ENCODE assay signal across 8 cellular contexts in the genomic region with DNA sequence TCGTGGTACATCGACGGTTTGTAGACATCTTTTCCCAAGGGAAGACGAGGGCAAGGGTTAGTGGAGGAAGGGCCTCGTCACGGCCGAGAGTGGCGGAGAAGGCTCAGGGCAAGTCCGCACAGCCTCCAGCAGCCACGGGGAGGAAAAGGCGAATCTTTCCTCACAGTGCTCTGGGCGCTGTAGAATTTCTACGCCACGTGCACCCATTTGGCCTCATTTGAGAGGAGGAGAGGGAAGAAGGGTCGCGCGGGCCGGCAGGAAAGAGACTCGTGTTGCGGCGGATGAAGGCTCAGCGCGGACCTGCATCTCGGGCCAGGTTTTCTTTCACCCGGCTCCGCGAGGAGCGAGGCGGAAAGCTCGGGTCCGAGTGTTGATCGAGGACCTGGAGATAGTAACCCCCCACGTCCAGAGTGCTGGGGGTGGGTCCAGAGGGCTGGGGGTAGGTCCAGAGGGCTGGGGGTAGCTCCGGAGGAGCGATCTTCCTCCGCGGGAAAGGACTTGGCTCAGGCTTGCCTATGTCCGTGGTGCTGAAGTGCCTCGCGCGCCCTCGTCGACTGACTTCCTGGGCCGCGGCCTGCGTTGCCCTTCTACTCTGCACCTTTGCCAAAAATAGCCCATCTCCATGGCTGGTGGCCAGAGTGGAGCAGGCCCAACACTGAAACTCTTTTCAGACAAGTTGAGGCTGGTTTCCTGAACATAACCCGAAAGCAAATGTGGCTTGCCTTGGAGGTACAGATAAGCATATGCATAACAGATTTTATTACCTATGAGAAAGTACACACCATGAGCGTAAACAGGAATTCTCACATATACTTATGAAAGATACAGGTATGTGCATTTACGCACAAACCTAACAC. TPM values are rescaled to one million over a fixed set of nuclear protein-coding genes. Genes with fewer than 3 reads are reported as not detected.
A peak's percentile ranks its signal among the peaks of the same experiment; 100 is the strongest.
DNase-seq lines count a peak whose midpoint lies in the region; ATAC-seq and TF ChIP-seq lines count a peak whose summit lies in the region.

No MANE protein-coding gene starts in this region.

- peak overlapping the region; percentile 74 for H3K4me3 Mint-ChIP-seq in activated T-cell treated with anti-CD3 and anti-CD28 coated beads, Interleukin-2, amount 50 U/mL, for 4 hours

- H3K36me3 Mint-ChIP-seq in activated T-cell treated with anti-CD3 and anti-CD28 coated beads, Interleukin-2, amount 50 U/mL, for 4 hours (ENCODE audit: insufficient read depth): no peaks in the 10 kb centered on the region

- H3K9me3 Mint-ChIP-seq in activated T-cell treated with anti-CD3 and anti-CD28 coated beads, Interleukin-2, amount 50 U/mL, for 4 hours: peaks cover 13% of the 10 kb centered on the region

- no peaks in the 10 kb centered on the region for H3K36me3 ChIP-seq in mucosa of rectum (ENCODE audit: control insufficient read depth in 2 of 2, insufficient read depth in 2 of 2, low read length in 2 of 2)
- H3K36me3 ChIP-seq in thoracic aorta: no peaks in the 10 kb centered on the region

- DNase-seq in NCI-H526 (lab: John Stamatoyannopoulos, UW) (peak; percentile 84 to 86), thoracic aorta (ENCODE audit: low spot score) (peak; percentile 2), GM19238 (ENCODE audit: insufficient read length, low spot score) (no peak)
- DNase-seq in activated T-cell treated with anti-CD3 and anti-CD28 coated beads, Interleukin-2, amount 50 U/mL, for 4 hours: peak; percentile 15

- peaks cover 53% of the 10 kb centered on the region for H3K27me3 Mint-ChIP-seq in activated T-cell treated with anti-CD3 and anti-CD28 coated beads, Interleukin-2, amount 50 U/mL, for 4 hours (ENCODE audit: low read depth)

- H3K27ac ChIP-seq in mucosa of rectum (ENCODE audit: low read depth in 2 of 2, low read length in 2 of 2): no peak overlapping the region
- peak overlapping the region; percentile 34 to 62 for H3K27ac ChIP-seq in thoracic aorta

- H3K4me1 Mint-ChIP-seq in activated T-cell treated with anti-CD3 and anti-CD28 coated beads, Interleukin-2, amount 50 U/mL, for 4 hours (ENCODE audit: low read depth): peaks cover 20% of the 10 kb centered on the region

- no peak for TF ChIP-seq CTCF in thoracic aorta (IDR thresholded peaks at IDR 0.05)

- ATAC-seq in GM19455 (IDR thresholded peaks at IDR 0.05; ENCODE audit: unreplicated experiment) (peak; percentile 17), esophagus mucosa (peak; percentile 69), thoracic aorta (ENCODE audit: insufficient number of reproducible peaks, low FRiP score, low read depth) (no peak), HG03045 (IDR thresholded peaks at IDR 0.05; ENCODE audit: unreplicated experiment) (no peak)
- peak; percentile 26 to 28 for ATAC-seq in activated T-cell treated with anti-CD3 and anti-CD28 coated beads, Interleukin-2, amount 50 U/mL, for 4 hours

- no peaks in the 10 kb centered on the region for H3K9me3 ChIP-seq in mucosa of rectum (ENCODE audit: control insufficient read depth in 2 of 2, low read length in 2 of 2)
- H3K9me3 ChIP-seq in thoracic aorta: no peaks in the 10 kb centered on the region

- H3K4me3 ChIP-seq in mucosa of rectum (ENCODE audit: low read length in 2 of 2) (peak overlapping the region; percentile 55 to 73), thoracic aorta (peak overlapping the region; percentile 85)

- H3K4me1 ChIP-seq in mucosa of rectum (ENCODE audit: control insufficient read depth in 2 of 2, insufficient read depth in 2 of 2, low read length in 2 of 2): peaks cover 5% of the 10 kb centered on the region in 2 donors
- peaks cover 3 to 19% of the 10 kb centered on the region in 2 donors for H3K4me1 ChIP-seq in thoracic aorta (ENCODE audit: control insufficient read depth in 1 of 2, low read depth in 2 of 2)

- peak overlapping the region in 1 of 2 donors; percentile 47 for H3K9ac ChIP-seq in mucosa of rectum (ENCODE audit: low read depth in 1 of 2, low read length in 2 of 2)

- peaks cover 14 to 24% of the 10 kb centered on the region in 2 donors for H3K27me3 ChIP-seq in mucosa of rectum (ENCODE audit: control insufficient read depth in 2 of 2, insufficient read depth in 2 of 2, low read length in 2 of 2)
- no peaks in the 10 kb centered on the region for H3K27me3 ChIP-seq in thoracic aorta (replicated peaks; ENCODE audit: insufficient read depth)

RNA-seq across cellular contexts. Expression of a gene that starts 1.1 kb away (rescaled TPM):
- 1 to 10 TPM in 1 of 3 donors, under 1 TPM in 2; 0.40 to 1.1 (median 0.71) TPM for total RNA-seq in activated T-cell treated with anti-CD3 and anti-CD28 coated beads, Interleukin-2, amount 50 U/mL, for 4 hours
- 1.0 TPM for total RNA-seq in esophagus mucosa
- total RNA-seq in thoracic aorta: 1 to 10 TPM; 5.3 to 6.9 TPM

RNA-seq across cellular contexts. Expression of a gene that starts 42.0 kb away (rescaled TPM):
- total RNA-seq in activated T-cell treated with anti-CD3 and anti-CD28 coated beads, Interleukin-2, amount 50 U/mL, for 4 hours: 10 to 100 TPM; 25.7 to 31.2 (median 30.0) TPM
- total RNA-seq in esophagus mucosa: 61.9 TPM
- 10 to 100 TPM; 31.5 to 41.5 TPM for total RNA-seq in thoracic aorta

Comparison
In these comparisons a context has a peak if more than half of its experiments do, and no peak if none do; other contexts are left out.
1. ATAC-seq: peak in GM19455 (single experiment), activated T-cell treated with anti-CD3 and anti-CD28 coated beads, Interleukin-2, amount 50 U/mL, for 4 hours (2 of 2) and esophagus mucosa (single experiment); none in thoracic aorta (single experiment) and HG03045 (single experiment).
2. H3K27ac ChIP-seq: peak in thoracic aorta (2 of 2); none in mucosa of rectum (0 of 2).